Comparison of ENCODE assay signal across 8 cellular contexts in genomic region chr5:141878771-141879759, GRCh38. TPM values are rescaled to one million over a fixed set of nuclear protein-coding genes. Genes with fewer than 3 reads are reported as not detected.
DNase-seq lines count a peak whose midpoint lies in the region; ATAC-seq lines count a peak whose summit lies in the region.

No MANE protein-coding gene starts in this region.

- peaks cover 57% of the 10 kb centered on the region for H3K4me1 ChIP-seq in mucosa of stomach (ENCODE audit: control insufficient read depth, insufficient read depth, low read length)

- peak overlapping the region; percentile 78 for H3K4me3 ChIP-seq in mucosa of stomach (ENCODE audit: low read length)

- H3K36me3 ChIP-seq in mucosa of stomach (ENCODE audit: control insufficient read depth, insufficient read depth, low read length), result no peaks in the 10 kb centered on the region

- peaks cover 84% of the 10 kb centered on the region for H3K27me3 Mint-ChIP-seq in activated T-cell treated with anti-CD3 and anti-CD28 coated beads, Interleukin-2, amount 50 U/mL, for 24 hours

- H3K27me3 ChIP-seq in mucosa of stomach (ENCODE audit: control insufficient read depth, insufficient read depth, low read length), result peaks cover 37% of the 10 kb centered on the region

- no peaks in the 10 kb centered on the region for H3K9me3 ChIP-seq in mucosa of stomach (ENCODE audit: control insufficient read depth, low read length)

- no peak overlapping the region for H3K27ac Mint-ChIP-seq in activated T-cell treated with anti-CD3 and anti-CD28 coated beads, Interleukin-2, amount 50 U/mL, for 24 hours

- peak overlapping the region; percentile 73 for H3K9ac ChIP-seq in mucosa of stomach (ENCODE audit: low read length)

- H3K4me3 Mint-ChIP-seq in activated T-cell treated with anti-CD3 and anti-CD28 coated beads, Interleukin-2, amount 50 U/mL, for 24 hours, result peak overlapping the region; percentile 76

- no peaks in the 10 kb centered on the region for H3K9me3 Mint-ChIP-seq in activated T-cell treated with anti-CD3 and anti-CD28 coated beads, Interleukin-2, amount 50 U/mL, for 24 hours

- ATAC-seq in GM21526 (IDR thresholded peaks at IDR 0.05; ENCODE audit: low FRiP score, unreplicated experiment) (peak; percentile 90), esophagus mucosa (peak; percentile 83)

- peaks cover 28% of the 10 kb centered on the region for H3K4me1 Mint-ChIP-seq in activated T-cell treated with anti-CD3 and anti-CD28 coated beads, Interleukin-2, amount 50 U/mL, for 24 hours (ENCODE audit: low read depth)

- H3K36me3 Mint-ChIP-seq in activated T-cell treated with anti-CD3 and anti-CD28 coated beads, Interleukin-2, amount 50 U/mL, for 24 hours (ENCODE audit: low read depth), result no peaks in the 10 kb centered on the region

- DNase-seq in DMS 273 (lab: John Stamatoyannopoulos, UW; ENCODE audit: unreplicated experiment) (peak; percentile 97), HuH-7.5 (ENCODE audit: low spot score) (peak; percentile 77), OCI-M2 (lab: John Stamatoyannopoulos, UW; ENCODE audit: unreplicated experiment) (peak; percentile 69)
- peak; percentile 86 for DNase-seq in activated T-cell treated with anti-CD3 and anti-CD28 coated beads, Interleukin-2, amount 50 U/mL, for 24 hours
- peak; percentile 73 to 90 for DNase-seq in stimulated activated CD8-positive, alpha-beta memory T cell treated with anti-CD3 and anti-CD28 coated beads, Interleukin-4, amount 100 ng/mL, for 4 hours (ENCODE audit: low read depth in 2 of 2, low spot score in 1 of 2)

RNA-seq across cellular contexts. Expression of gene PCDH1, which starts 0.9 kb away (rescaled TPM):
- total RNA-seq in esophagus mucosa, result 62.7 TPM

RNA-seq across cellular contexts. Expression of gene DELE1, which starts 44.6 kb away (rescaled TPM):
- total RNA-seq in esophagus mucosa, result 33.5 TPM

Comparison
In these comparisons a context has a peak if more than half of its experiments do, and no peak if none do; other contexts are left out.
1. Peak in every context shown above with its lines: DNase-seq, ATAC-seq and H3K4me3 ChIP-seq.